17 cellular contexts compared by ENCODE assay signal in the genomic region with DNA sequence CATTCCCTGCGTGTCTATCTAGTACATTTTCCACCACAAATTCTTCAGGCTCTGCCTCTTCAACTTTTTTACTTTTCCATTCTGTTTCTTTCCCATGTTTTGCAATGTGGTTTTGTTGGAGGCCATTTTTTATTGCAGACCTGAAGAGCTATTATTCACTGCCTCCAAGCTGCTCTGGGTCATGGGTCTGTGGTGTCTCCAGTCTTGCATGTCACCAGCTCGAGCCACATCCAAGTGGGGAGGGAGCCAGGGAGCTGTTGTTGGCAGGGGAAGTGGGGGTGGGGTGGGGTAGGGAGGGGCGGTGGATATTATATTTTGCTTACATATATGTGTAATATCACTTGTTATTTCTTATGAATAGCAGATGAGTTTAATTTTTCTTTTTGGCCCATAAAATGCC.
"Had no signal": no experiment of that assay in that cellular context is flagged by ENCODE, and none has a peak within 500 bp of the region (broad histone marks: within the 10 kb centered on the region; RNA-seq: fewer than 3 reads in every experiment).

No MANE protein-coding gene starts in this region.

- H3K27ac ChIP-seq: neural progenitor cell, pancreas, tibial nerve, vagina had no signal

- H3K4me2 ChIP-seq: neural progenitor cell had no signal

- H3K4me3 ChIP-seq: neural progenitor cell, pancreas, tibial nerve, vagina had no signal

- H2AFZ ChIP-seq: neural progenitor cell had no signal

- H3K9me3 ChIP-seq: pancreas, tibial nerve, vagina had no signal

- H3K4me1 ChIP-seq: neural progenitor cell, pancreas, tibial nerve had no signal

- H3K27me3 ChIP-seq: neural progenitor cell, pancreas, tibial nerve, vagina had no signal

- ATAC-seq: left lobe of liver, pancreas had no signal

- DNase-seq: activated CD4-positive, alpha-beta memory T cell treated with anti-CD3 and anti-CD28 coated beads for 36 hours; activated CD4-positive, alpha-beta T cell treated with anti-CD3 and anti-CD28 coated beads for 1 hour; activated gamma-delta T cell treated with Interleukin-2 at 50 U/mL for 16 hours; activated T-cell treated with anti-CD3 and anti-CD28 coated beads, Interleukin-2, amount 50 U/mL, for 48 hours; central memory CD4-positive, alpha-beta T cell; cortex of kidney; effector CD8-positive, alpha-beta T cell; immature natural killer cell; mesendoderm; pancreas; retina; small intestine; SW 1271 had no signal

- H3K9ac ChIP-seq: neural progenitor cell had no signal
